Comparison of ENCODE assay signal across 19 cellular contexts in genomic region chr17:43676471-43676870, GRCh38. TPM values are rescaled to one million over a fixed set of nuclear protein-coding genes. Genes with fewer than 3 reads are reported as not detected.
DNase-seq lines count a peak whose midpoint lies in the region; ATAC-seq and TF ChIP-seq lines count a peak whose summit lies in the region.
"Had no signal": no experiment of that assay in that cellular context is flagged by ENCODE, and none has a peak within 500 bp of the region (broad histone marks: within the 10 kb centered on the region; RNA-seq: fewer than 3 reads in every experiment).

No MANE protein-coding gene starts in this region.

- H3K18ac ChIP-seq in trophoblast cell (ENCODE audit: low read length), result no peak overlapping the region

- no peak overlapping the region for H2BK12ac ChIP-seq in trophoblast cell (ENCODE audit: low read length)

- H3K4me2 ChIP-seq in trophoblast cell (ENCODE audit: low read length), result no peak overlapping the region

- no peak overlapping the region for H3K14ac ChIP-seq in trophoblast cell (ENCODE audit: low read length)

- H3K79me1 ChIP-seq in trophoblast cell (ENCODE audit: low read length), result peaks cover 23% of the 10 kb centered on the region

- no peak for TF ChIP-seq CTCF in Caco-2 (IDR thresholded peaks at IDR 0.05; ENCODE audit: insufficient read depth in 1 of 2, low read depth in 1 of 2, low read length in 1 of 2, severe bottlenecking in 1 of 2, unreplicated experiment in 1 of 2)

- H3K4me1 Mint-ChIP-seq in Caco-2 (ENCODE audit: low read depth, unreplicated experiment), result peaks cover 52% of the 10 kb centered on the region
- H3K4me1 Mint-ChIP-seq in dendritic cell treated with granulocyte-macrophage colony-stimulating factor and Interleukin-4, amounts not matched to agents 40 ng/mL and 50 ng/mL, for 4 days (ENCODE audit: low read depth), result peaks cover 37% of the 10 kb centered on the region

- no peak overlapping the region for H2AK5ac ChIP-seq in trophoblast cell (ENCODE audit: low read length)

- H2BK5ac ChIP-seq in trophoblast cell (ENCODE audit: low read depth, low read length, poor library complexity), result no peak overlapping the region

- intact Hi-C loops in Caco-2 (cut with micrococcal nuclease; ENCODE audit: unreplicated experiment), result no loop called here
- intact Hi-C loops in dendritic cell treated with granulocyte-macrophage colony-stimulating factor and Interleukin-4, amounts not matched to agents 40 ng/mL and 50 ng/mL, for 4 days (cut with micrococcal nuclease), result no loop called here

- H3K4ac ChIP-seq in trophoblast cell (ENCODE audit: low read depth, low read length), result peak overlapping the region; percentile 7

- H4K8ac ChIP-seq in trophoblast cell (ENCODE audit: low read depth, low read length), result peak overlapping the region; percentile 4

- H3K36me3 ChIP-seq in Caco-2 (ENCODE audit: control insufficient read depth, insufficient read depth, low read length), result no peaks in the 10 kb centered on the region
- no peaks in the 10 kb centered on the region for H3K36me3 ChIP-seq in trophoblast cell (ENCODE audit: control insufficient read depth in 1 of 2, insufficient read depth in 2 of 2, low read length in 2 of 2)
- H3K36me3 ChIP-seq in SJCRH30, result no peaks in the 10 kb centered on the region
- H3K36me3 ChIP-seq: heart left ventricle, Peyer's patch had no signal

- no CpG with 5 or more reads among the region's 3 CpGs for WGBS in trophoblast cell (ENCODE audit: extremely low coverage, insufficient coverage, insufficient read length)

- no peak overlapping the region for H4K12ac ChIP-seq in trophoblast cell (ENCODE audit: low read depth, low read length)

- no peak overlapping the region for H3K9ac ChIP-seq in trophoblast cell (ENCODE audit: low read length)

- H3K27me3 ChIP-seq in Caco-2 (replicated peaks; ENCODE audit: control insufficient read depth, insufficient read depth, low read length) (no peaks in the 10 kb centered on the region), trophoblast cell (ENCODE audit: insufficient read depth, low read length) (no peaks in the 10 kb centered on the region), SJCRH30 (peaks cover 5% of the 10 kb centered on the region; the same call in 1 of the 2 replicates)
- H3K27me3 ChIP-seq: heart left ventricle, Peyer's patch had no signal

- CTCF ChIA-PET in Caco-2 (lab: Charles Lee), result interaction anchor here (0.7 kb wide), 1 partner anchor 56 kb away, joined by 3 read pairs; no protein-coding TSS in a partner anchor

- no TSS peak for BruUV-seq in Caco-2 (replicated peaks; lab: Mats Ljungman, UMichigan)

- no peak overlapping the region for H3K23ac ChIP-seq in trophoblast cell (ENCODE audit: low read length)

- POLR2A ChIA-PET in Caco-2 (lab: Charles Lee), result no interaction called here

- H3K79me2 ChIP-seq in trophoblast cell (ENCODE audit: control insufficient read depth, insufficient read depth, low read length, poor library complexity), result no peaks in the 10 kb centered on the region

- H2AFZ ChIP-seq in trophoblast cell (ENCODE audit: insufficient read depth, low read length, poor library complexity), result no peak overlapping the region

- H3K4me3 ChIP-seq in Caco-2 (ENCODE audit: low read depth, low read length) (no peak overlapping the region), trophoblast cell (ENCODE audit: low read depth, low read length) (no peak overlapping the region), SJCRH30 (no peak overlapping the region)
- H3K4me3 ChIP-seq: heart left ventricle, Peyer's patch had no signal

- peaks cover 47% of the 10 kb centered on the region for H3K4me1 ChIP-seq in Caco-2
- peaks cover 28 to 30% of the 10 kb centered on the region in 2 experiments for H3K4me1 ChIP-seq in trophoblast cell (ENCODE audit: control insufficient read depth in 1 of 2, insufficient read depth in 2 of 2, low read length in 2 of 2)
- peaks cover 3% of the 10 kb centered on the region; the same call in 1 of the 2 replicates for H3K4me1 ChIP-seq in SJCRH30

- H3K9me3 ChIP-seq in Caco-2 (no peaks in the 10 kb centered on the region), trophoblast cell (ENCODE audit: insufficient read depth, low read depth, low read length) (peaks cover 2% of the 10 kb centered on the region), SJCRH30 (replicated peaks) (no peaks in the 10 kb centered on the region)
- H3K9me3 ChIP-seq: heart left ventricle, Peyer's patch had no signal

- no peak overlapping the region for H3K4me3 Mint-ChIP-seq in Caco-2 (ENCODE audit: unreplicated experiment)
- no peak overlapping the region for H3K4me3 Mint-ChIP-seq in dendritic cell treated with granulocyte-macrophage colony-stimulating factor and Interleukin-4, amounts not matched to agents 40 ng/mL and 50 ng/mL, for 4 days
- H3K4me3 Mint-ChIP-seq: activated naive CD8-positive, alpha-beta T cell; IgD-negative memory B cell had no signal

- peak overlapping the region; percentile 58 for H4K91ac ChIP-seq in trophoblast cell (ENCODE audit: low read depth, low read length)

- DNase-seq in Caco-2 (no peak), M059J (ENCODE audit: low read depth) (peak; percentile 68), trophoblast cell (no peak), NCI-H2227 (lab: John Stamatoyannopoulos, UW; ENCODE audit: unreplicated experiment) (no peak), SJCRH30 (no peak), inferior parietal cortex (ENCODE audit: extremely low spot score) (no peak)
- DNase-seq: activated CD4-positive, CD25-positive, alpha-beta regulatory T cell treated with anti-CD3 and anti-CD28 coated beads, Interleukin-2, amount 50 U/mL, for 72 hours; activated CD8-positive, alpha-beta memory T cell treated with anti-CD3 and anti-CD28 coated beads, Interleukin-2, amount 50 U/mL, for 4 hours; heart left ventricle; left cardiac atrium; NCI-H1436 treated with DMSO at 0.1 percent for 48 hours; Peyer's patch; T-helper 1 cell had no signal

- no peak for ATAC-seq in HG02852 (IDR thresholded peaks at IDR 0.05; ENCODE audit: unreplicated experiment)
- ATAC-seq: heart left ventricle, left cardiac atrium had no signal

- H3K9me3 Mint-ChIP-seq in Caco-2 (ENCODE audit: unreplicated experiment), result no peaks in the 10 kb centered on the region
- no peaks in the 10 kb centered on the region for H3K9me3 Mint-ChIP-seq in dendritic cell treated with granulocyte-macrophage colony-stimulating factor and Interleukin-4, amounts not matched to agents 40 ng/mL and 50 ng/mL, for 4 days
- H3K9me3 Mint-ChIP-seq: IgD-negative memory B cell had no signal

- peak overlapping the region; percentile 69 for H3K27ac Mint-ChIP-seq in Caco-2 (ENCODE audit: unreplicated experiment)
- H3K27ac Mint-ChIP-seq in dendritic cell treated with granulocyte-macrophage colony-stimulating factor and Interleukin-4, amounts not matched to agents 40 ng/mL and 50 ng/mL, for 4 days, result peak overlapping the region; percentile 68
- H3K27ac Mint-ChIP-seq: activated naive CD8-positive, alpha-beta T cell; IgD-negative memory B cell had no signal

- no peaks in the 10 kb centered on the region for H3K27me3 Mint-ChIP-seq in Caco-2 (ENCODE audit: insufficient read depth, unreplicated experiment)
- peaks cover 35% of the 10 kb centered on the region for H3K27me3 Mint-ChIP-seq in dendritic cell treated with granulocyte-macrophage colony-stimulating factor and Interleukin-4, amounts not matched to agents 40 ng/mL and 50 ng/mL, for 4 days
- H3K27me3 Mint-ChIP-seq: activated naive CD8-positive, alpha-beta T cell had no signal

- peak overlapping the region; percentile 20 for H2BK120ac ChIP-seq in trophoblast cell (ENCODE audit: insufficient read depth, low read length, poor library complexity)

- H3K27ac ChIP-seq in trophoblast cell (ENCODE audit: low read depth, low read length), result no peak overlapping the region
- no peak overlapping the region for H3K27ac ChIP-seq in SJCRH30
- H3K27ac ChIP-seq: C4-2B, heart left ventricle, Peyer's patch had no signal

- H3K36me3 Mint-ChIP-seq in Caco-2 (ENCODE audit: insufficient read depth, unreplicated experiment), result peaks cover 4% of the 10 kb centered on the region
- H3K36me3 Mint-ChIP-seq in dendritic cell treated with granulocyte-macrophage colony-stimulating factor and Interleukin-4, amounts not matched to agents 40 ng/mL and 50 ng/mL, for 4 days (ENCODE audit: low read depth), result no peaks in the 10 kb centered on the region
- H3K36me3 Mint-ChIP-seq: activated naive CD8-positive, alpha-beta T cell; IgD-negative memory B cell had no signal

RNA-seq across cellular contexts. Expression of gene MEOX1, which starts 14.7 kb away (rescaled TPM):
- total RNA-seq in Caco-2 (2022), result 0.72 and 1.7 TPM in 2 replicates
- not detected in 2 replicates for total RNA-seq in M059J (2014; rRNA removed; shearing (Covaris generic))
- polyA plus RNA-seq in trophoblast cell (2013), result 7.3 and 9.2 TPM in 2 replicates
- total RNA-seq in SJCRH30 (2014; rRNA removed; shearing (Covaris generic)), result 44.6 and 44.7 TPM in 2 replicates
- total RNA-seq: NCI-H460 had no signal
- polyA plus RNA-seq: IgD-negative memory B cell had no signal

Comparison
In these comparisons a context has a peak if more than half of its experiments do, and no peak if none do; other contexts are left out.
1. RNA of gene MEOX1, which starts 14.7 kb away (total RNA-seq): 44.6 to 44.7 TPM in SJCRH30; 0.72 to 1.7 TPM in Caco-2 and not detected in M059J; every median in the first group is over 10 times any median in the second.